37 cellular contexts compared by ENCODE assay signal in genomic region chr6:47552319-47552718, GRCh38.
"Had no signal": no experiment of that assay in that cellular context is flagged by ENCODE, and none has a peak within 500 bp of the region (broad histone marks: within the 10 kb centered on the region; RNA-seq: fewer than 3 reads in every experiment).

No MANE protein-coding gene starts in this region.

- H3K27ac Mint-ChIP-seq: activated B cell treated with CpG ODN at 0.5 μM for 24 hours; activated CD4-positive, alpha-beta memory T cell treated with anti-CD3 and anti-CD28 coated beads for 36 hours; activated CD4-positive, alpha-beta T cell treated with anti-CD3 and anti-CD28 coated beads, Interleukin-2, amount 10 ng/mL, durations not matched to agents 24 days and 14 days; activated naive CD4-positive, alpha-beta T cell treated with anti-CD3 and anti-CD28 coated beads for 36 hours; activated naive CD4-positive, alpha-beta T cell treated with anti-CD3 and anti-CD28 coated beads, Interleukin-2, amount 50 U/mL, for 72 hours; activated naive CD8-positive, alpha-beta T cell treated with anti-CD3 and anti-CD28 coated beads for 36 hours; activated T-helper 1 cell treated with anti-CD3 and anti-CD28 coated beads, Interleukin-12 subunit alpha, Interleukin-12 subunit beta, Interleukin-2, Interleukin-4 antibody, amounts not matched to agents 30 ng/mL and 10 ng/mL and 1 ng/mL, durations not matched to agents 14 hours and 24 hours and 36 hours; activated T-helper 17 cell treated with anti-CD3 and anti-CD28 coated beads, Interleukin-2, amount 50 U/mL, for 72 hours; T-helper 2 cell treated with Interferon-gamma antibody and Interleukin-4, amounts not matched to agents 5 μg/mL and 100 μg/mL, for 36 hours had no signal

- H3K4me1 ChIP-seq: adrenal gland, body of pancreas, breast epithelium had no signal

- H3K9me3 ChIP-seq: adrenal gland, body of pancreas had no signal

- DNase-seq: activated B cell treated with CpG ODN at 0.5 μM for 24 hours; activated CD4-positive, alpha-beta memory T cell treated with anti-CD3 and anti-CD28 coated beads for 36 hours; activated CD4-positive, alpha-beta T cell treated with anti-CD3 and anti-CD28 coated beads for 4 hours; activated CD4-positive, alpha-beta T cell treated with anti-CD3 and anti-CD28 coated beads, Interleukin-2, amount 10 ng/mL, durations not matched to agents 24 days and 14 days; activated CD4-positive, alpha-beta T cell treated with anti-CD3 and anti-CD28 coated beads, Interleukin-2, amount 50 U/mL, for 1 hour; activated CD4-positive, alpha-beta T cell treated with anti-CD3 and anti-CD28 coated beads, Interleukin-2, amount 50 U/mL, for 4 hours; activated CD4-positive, CD25-positive, alpha-beta regulatory T cell treated with anti-CD3 and anti-CD28 coated beads, Interleukin-2, amount 50 U/mL, for 72 hours; activated CD8-positive, alpha-beta memory T cell treated with anti-CD3 and anti-CD28 coated beads, Interleukin-2, amount 50 U/mL, for 4 hours; activated CD8-positive, alpha-beta T cell treated with anti-CD3 and anti-CD28 coated beads for 36 hours; activated effector memory CD4-positive, alpha-beta T cell treated with anti-CD3 and anti-CD28 coated beads, Interleukin-2, amount 50 U/mL, for 16 hours; activated gamma-delta T cell treated with Interleukin-2 at 50 U/mL for 16 hours; activated naive CD4-positive, alpha-beta T cell; activated naive CD4-positive, alpha-beta T cell treated with anti-CD3 and anti-CD28 coated beads for 36 hours; activated naive CD4-positive, alpha-beta T cell treated with anti-CD3 and anti-CD28 coated beads, Interleukin-2, amount 50 U/mL, for 16 hours; activated naive CD8-positive, alpha-beta T cell treated with anti-CD3 and anti-CD28 coated beads for 36 hours; activated T-cell treated with anti-CD3 and anti-CD28 coated beads for 4 hours; activated T-cell treated with anti-CD3 and anti-CD28 coated beads, Interleukin-2, amount 50 U/mL, for 1 hour; activated T-cell treated with anti-CD3 and anti-CD28 coated beads, Interleukin-2, amount 50 U/mL, for 4 hours; activated T-cell treated with anti-CD3 and anti-CD28 coated beads, Interleukin-2, amount 50 U/mL, for 72 hours; adrenal gland; amniotic stem cell; aorta; body of pancreas; brain microvascular endothelial cell; central memory CD4-positive, alpha-beta T cell; cerebellar nuclear complex; T-cell; T-helper 2 cell; T-helper 9 cell had no signal

- H3K9me3 Mint-ChIP-seq: activated T-cell treated with anti-CD3 and anti-CD28 coated beads, Interleukin-2, amount 50 U/mL, for 4 hours; activated T-helper 17 cell treated with anti-CD3 and anti-CD28 coated beads, Interleukin-2, amount 50 U/mL, for 72 hours had no signal

- H3K27me3 Mint-ChIP-seq: activated B cell treated with CpG ODN at 0.5 μM for 24 hours; activated CD4-positive, alpha-beta memory T cell treated with anti-CD3 and anti-CD28 coated beads for 36 hours; activated CD4-positive, alpha-beta T cell treated with anti-CD3 and anti-CD28 coated beads, Interleukin-2, amount 10 ng/mL, durations not matched to agents 24 days and 14 days; activated CD8-positive, alpha-beta T cell treated with anti-CD3 and anti-CD28 coated beads for 36 hours; activated naive CD8-positive, alpha-beta T cell treated with anti-CD3 and anti-CD28 coated beads for 36 hours; activated T-helper 17 cell treated with anti-CD3 and anti-CD28 coated beads, Interleukin-2, amount 50 U/mL, for 72 hours; T-cell had no signal

- H3K27ac ChIP-seq: adrenal gland, body of pancreas, brain microvascular endothelial cell, breast epithelium, VCaP had no signal

- FAIRE-seq: astrocyte, TTC549 had no signal

- H3K4me1 Mint-ChIP-seq: activated CD4-positive, alpha-beta T cell treated with anti-CD3 and anti-CD28 coated beads, Interleukin-2, amount 10 ng/mL, durations not matched to agents 24 days and 14 days had no signal

- H3K27me3 ChIP-seq: adrenal gland, body of pancreas, brain microvascular endothelial cell, breast epithelium had no signal

- H3K4me3 ChIP-seq: adrenal gland, body of pancreas, breast epithelium had no signal

- H3K4me3 Mint-ChIP-seq: activated B cell treated with CpG ODN at 0.5 μM for 24 hours; activated CD4-positive, alpha-beta memory T cell treated with anti-CD3 and anti-CD28 coated beads for 36 hours; activated CD4-positive, alpha-beta T cell treated with anti-CD3 and anti-CD28 coated beads, Interleukin-2, amount 10 ng/mL, durations not matched to agents 24 days and 14 days; activated CD8-positive, alpha-beta T cell treated with anti-CD3 and anti-CD28 coated beads for 36 hours; activated naive CD4-positive, alpha-beta T cell treated with anti-CD3 and anti-CD28 coated beads for 36 hours; activated naive CD8-positive, alpha-beta T cell treated with anti-CD3 and anti-CD28 coated beads for 36 hours; activated T-cell treated with anti-CD3 and anti-CD28 coated beads, Interleukin-2, amount 50 U/mL, for 4 hours; activated T-cell treated with anti-CD3 and anti-CD28 coated beads, Interleukin-2, amount 50 U/mL, for 72 hours; activated T-helper 1 cell treated with anti-CD3 and anti-CD28 coated beads, Interleukin-12 subunit alpha, Interleukin-12 subunit beta, Interleukin-2, Interleukin-4 antibody, amounts not matched to agents 30 ng/mL and 10 ng/mL and 1 ng/mL, durations not matched to agents 14 hours and 24 hours and 36 hours; activated T-helper 17 cell treated with anti-CD3 and anti-CD28 coated beads, Interleukin-2, amount 50 U/mL, for 72 hours; T-cell; T-helper 2 cell treated with Interferon-gamma antibody and Interleukin-4, amounts not matched to agents 5 μg/mL and 100 μg/mL, for 36 hours had no signal

- H3K36me3 ChIP-seq: adrenal gland, breast epithelium had no signal

- ATAC-seq: activated CD8-positive, alpha-beta T cell treated with anti-CD3 and anti-CD28 coated beads for 36 hours; activated naive CD4-positive, alpha-beta T cell treated with anti-CD3 and anti-CD28 coated beads, Interleukin-2, amount 50 U/mL, for 72 hours; activated T-cell treated with anti-CD3 and anti-CD28 coated beads, Interleukin-2, amount 50 U/mL, for 4 hours; activated T-cell treated with anti-CD3 and anti-CD28 coated beads, Interleukin-2, amount 50 U/mL, for 72 hours; activated T-helper 17 cell treated with anti-CD3 and anti-CD28 coated beads, Interleukin-2, amount 50 U/mL, for 72 hours; body of pancreas; T-cell had no signal
